ENCODE assay signal across 1 cellular context in genomic region chr2:55459741-55460274, GRCh38.
TF ChIP-seq lines count a peak whose summit lies in the region.

No MANE protein-coding gene starts in this region.

TF ChIP-seq in K562, 482 proteins besides CTCF, POLR2A, EP300 and RAD21 (continues in another document):
- TF ChIP-seq ZNF589 (CRISPR knock-in tag; IDR thresholded peaks at IDR 0.05; ENCODE audit: low read depth) (no peak), XRCC3 (IDR thresholded peaks at IDR 0.05) (no peak), MLLT1 (IDR thresholded peaks at IDR 0.05) (no peak), CTBP1 (IDR thresholded peaks at IDR 0.05; ENCODE audit: borderline replicate concordance) (no peak), ZNF175 (CRISPR knock-in tag; IDR thresholded peaks at IDR 0.05; ENCODE audit: low read depth) (0 out of 2 replicates have a peak, but pooled peaks have one; percentile 33), MAFK (IDR thresholded peaks at IDR 0.05; ENCODE audit: low read length) (0 out of 2 replicates have a peak, but pooled peaks have one; percentile 22), SRF (CRISPR knock-in tag; IDR thresholded peaks at IDR 0.05) (no peak), ZNF398 (CRISPR knock-in tag; IDR thresholded peaks at IDR 0.05) (no peak), L3MBTL2 (IDR thresholded peaks at IDR 0.05) (no peak), ESRRA (IDR thresholded peaks at IDR 0.05; ENCODE audit: borderline replicate concordance, low read depth) (no peak), AFF1 (IDR thresholded peaks at IDR 0.05; ENCODE audit: low read depth in 1 of 2, partially characterized antibody in 2 of 2) (no peak), NRF1 (conservative IDR thresholded peaks at IDR 0.05 in 1 of 2, IDR thresholded peaks at IDR 0.05 in 1 of 2) (0 out of 4 replicates have a peak, but pooled peaks of 1 of the 2 experiments have one; percentile 20), ARID1B (IDR thresholded peaks at IDR 0.05) (no peak), SAP30 (IDR thresholded peaks at IDR 0.05; ENCODE audit: borderline replicate concordance, insufficient read depth, low read depth, low read length, poor library complexity, severe bottlenecking) (no peak), TOE1 (IDR thresholded peaks at IDR 0.05; ENCODE audit: borderline replicate concordance) (peak; percentile 26; the same call in 1 of the 2 replicates), TOE1 (CRISPR knock-in tag; IDR thresholded peaks at IDR 0.05; ENCODE audit: borderline replicate concordance, low read depth) (no peak), FOSL1 (tag; conservative IDR thresholded peaks at IDR 0.05) (peak; percentile 56; the same call in 1 of the 2 replicates), EGR1 (conservative IDR thresholded peaks at IDR 0.05) (peak; percentile 90), FOXO4 (CRISPR knock-in tag; IDR thresholded peaks at IDR 0.05) (no peak), FOXK1 (CRISPR knock-in tag; IDR thresholded peaks at IDR 0.05; ENCODE audit: borderline replicate concordance) (no peak), STAT5A (IDR thresholded peaks at IDR 0.05; ENCODE audit: borderline replicate concordance, low read length) (no peak), TAF1 (IDR thresholded peaks at IDR 0.05; ENCODE audit: control insufficient read depth, extremely low read depth, insufficient read depth, low read length, severe bottlenecking) (peak; percentile 50), ZFP36 (IDR thresholded peaks at IDR 0.05; ENCODE audit: low read depth, low read length, partially characterized antibody) (no peak), ATF3 (IDR thresholded peaks at IDR 0.05) (peak; percentile 53), ATF3 (CRISPR knock-in tag; conservative IDR thresholded peaks at IDR 0.05) (no peak), ATF6 (CRISPR knock-in tag; IDR thresholded peaks at IDR 0.05) (no peak), MBD2 (IDR thresholded peaks at IDR 0.05; ENCODE audit: borderline replicate concordance, low read depth) (0 out of 2 replicates have a peak, but pooled peaks have one; percentile 14), JUND (IDR thresholded peaks at IDR 0.05; ENCODE audit: borderline replicate concordance, low read depth, low read length) (peak; percentile 65), JUND (tag; IDR thresholded peaks at IDR 0.05; ENCODE audit: borderline replicate concordance, low read depth, low read length) (no peak; the same call in 2 of the 3 replicates), HNRNPL (IDR thresholded peaks at IDR 0.05; ENCODE audit: low read depth, low read length) (no peak), MCM3 (IDR thresholded peaks at IDR 0.05) (no peak), KLF16 (IDR thresholded peaks at IDR 0.05) (no peak), ZNF263 (CRISPR knock-in tag; IDR thresholded peaks at IDR 0.05; ENCODE audit: borderline replicate concordance) (no peak), ATF1 (CRISPR knock-in tag; IDR thresholded peaks at IDR 0.05) (no peak), ATF1 (tag; IDR thresholded peaks at IDR 0.05) (peak; percentile 44), BCLAF1 (IDR thresholded peaks at IDR 0.05; ENCODE audit: borderline replicate concordance in 1 of 2, control insufficient read depth in 1 of 2, low read depth in 2 of 2, low read length in 1 of 2) (no peak), SPI1 (IDR thresholded peaks at IDR 0.05; ENCODE audit: borderline replicate concordance, low read depth, low read length) (no peak), CSDE1 (IDR thresholded peaks at IDR 0.05) (no peak), BRF1 (IDR thresholded peaks at IDR 0.05; ENCODE audit: borderline replicate concordance, extremely low read depth, insufficient read length) (no peak), C11orf30 (IDR thresholded peaks at IDR 0.05; ENCODE audit: low read depth) (peak; percentile 42; the same call in 1 of the 2 replicates), KHSRP (IDR thresholded peaks at IDR 0.05) (no peak)
- TF ChIP-seq, protein P1, sequence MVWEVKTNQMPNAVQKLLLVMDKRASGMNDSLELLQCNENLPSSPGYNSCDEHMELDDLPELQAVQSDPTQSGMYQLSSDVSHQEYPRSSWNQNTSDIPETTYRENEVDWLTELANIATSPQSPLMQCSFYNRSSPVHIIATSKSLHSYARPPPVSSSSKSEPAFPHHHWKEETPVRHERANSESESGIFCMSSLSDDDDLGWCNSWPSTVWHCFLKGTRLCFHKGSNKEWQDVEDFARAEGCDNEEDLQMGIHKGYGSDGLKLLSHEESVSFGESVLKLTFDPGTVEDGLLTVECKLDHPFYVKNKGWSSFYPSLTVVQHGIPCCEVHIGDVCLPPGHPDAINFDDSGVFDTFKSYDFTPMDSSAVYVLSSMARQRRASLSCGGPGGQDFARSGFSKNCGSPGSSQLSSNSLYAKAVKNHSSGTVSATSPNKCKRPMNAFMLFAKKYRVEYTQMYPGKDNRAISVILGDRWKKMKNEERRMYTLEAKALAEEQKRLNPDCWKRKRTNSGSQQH (CRISPR knock-in tag; IDR thresholded peaks at IDR 0.05): no peak
- TF ChIP-seq, protein P2, sequence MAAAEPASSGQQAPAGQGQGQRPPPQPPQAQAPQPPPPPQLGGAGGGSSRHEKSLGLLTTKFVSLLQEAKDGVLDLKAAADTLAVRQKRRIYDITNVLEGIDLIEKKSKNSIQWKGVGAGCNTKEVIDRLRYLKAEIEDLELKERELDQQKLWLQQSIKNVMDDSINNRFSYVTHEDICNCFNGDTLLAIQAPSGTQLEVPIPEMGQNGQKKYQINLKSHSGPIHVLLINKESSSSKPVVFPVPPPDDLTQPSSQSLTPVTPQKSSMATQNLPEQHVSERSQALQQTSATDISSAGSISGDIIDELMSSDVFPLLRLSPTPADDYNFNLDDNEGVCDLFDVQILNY (CRISPR knock-in tag; IDR thresholded peaks at IDR 0.05): no peak
- TF ChIP-seq, protein P3, sequence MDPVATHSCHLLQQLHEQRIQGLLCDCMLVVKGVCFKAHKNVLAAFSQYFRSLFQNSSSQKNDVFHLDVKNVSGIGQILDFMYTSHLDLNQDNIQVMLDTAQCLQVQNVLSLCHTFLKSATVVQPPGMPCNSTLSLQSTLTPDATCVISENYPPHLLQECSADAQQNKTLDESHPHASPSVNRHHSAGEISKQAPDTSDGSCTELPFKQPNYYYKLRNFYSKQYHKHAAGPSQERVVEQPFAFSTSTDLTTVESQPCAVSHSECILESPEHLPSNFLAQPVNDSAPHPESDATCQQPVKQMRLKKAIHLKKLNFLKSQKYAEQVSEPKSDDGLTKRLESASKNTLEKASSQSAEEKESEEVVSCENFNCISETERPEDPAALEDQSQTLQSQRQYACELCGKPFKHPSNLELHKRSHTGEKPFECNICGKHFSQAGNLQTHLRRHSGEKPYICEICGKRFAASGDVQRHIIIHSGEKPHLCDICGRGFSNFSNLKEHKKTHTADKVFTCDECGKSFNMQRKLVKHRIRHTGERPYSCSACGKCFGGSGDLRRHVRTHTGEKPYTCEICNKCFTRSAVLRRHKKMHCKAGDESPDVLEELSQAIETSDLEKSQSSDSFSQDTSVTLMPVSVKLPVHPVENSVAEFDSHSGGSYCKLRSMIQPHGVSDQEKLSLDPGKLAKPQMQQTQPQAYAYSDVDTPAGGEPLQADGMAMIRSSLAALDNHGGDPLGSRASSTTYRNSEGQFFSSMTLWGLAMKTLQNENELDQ (CRISPR knock-in tag; IDR thresholded peaks at IDR 0.05; ENCODE audit: borderline replicate concordance): no peak
